ENCODE assay signal across 24 cellular contexts in genomic region chr9:11064853-11065252, GRCh38.
DNase-seq lines count a peak whose midpoint lies in the region; ATAC-seq and TF ChIP-seq lines count a peak whose summit lies in the region.
"Had no signal": no experiment of that assay in that cellular context is flagged by ENCODE, and none has a peak within 500 bp of the region (broad histone marks: within the 10 kb centered on the region; RNA-seq: fewer than 3 reads in every experiment).

No MANE protein-coding gene starts in this region.

- peak overlapping the region; percentile 68 for H3K4me3 ChIP-seq in LNCaP clone FGC (ENCODE audit: low read depth, low read length)
- no peak overlapping the region for H3K4me3 ChIP-seq in CD8-positive, alpha-beta T cell (ENCODE audit: low read depth, low read length)
- no peak overlapping the region for H3K4me3 ChIP-seq in MG63
- H3K4me3 ChIP-seq: smooth muscle cell, tibial artery had no signal

- H3K27ac Mint-ChIP-seq in CD8-positive, alpha-beta T cell, result no peak overlapping the region
- H3K27ac Mint-ChIP-seq: activated naive CD8-positive, alpha-beta T cell treated with anti-CD3 and anti-CD28 coated beads for 36 hours; activated T-helper 1 cell treated with anti-CD3 and anti-CD28 coated beads, Interleukin-12 subunit alpha, Interleukin-12 subunit beta, Interleukin-2, Interleukin-4 antibody, amounts not matched to agents 30 ng/mL and 10 ng/mL and 1 ng/mL, durations not matched to agents 14 hours and 24 hours and 36 hours had no signal

- H3K27ac ChIP-seq in CD8-positive, alpha-beta T cell (ENCODE audit: low read depth, low read length), result no peak overlapping the region
- H3K27ac ChIP-seq: neutrophil, tibial artery had no signal

- no peak for ATAC-seq in HG03457 (IDR thresholded peaks at IDR 0.05; ENCODE audit: unreplicated experiment)
- ATAC-seq in CD8-positive, alpha-beta T cell, result no peak
- no peak for ATAC-seq in Right ventricle myocardium inferior

- POLR2A ChIA-PET in CD8-positive, alpha-beta T cell (lab: Charles Lee), result no interaction called here

- no peak for TF ChIP-seq CTCF in LNCaP clone FGC (IDR thresholded peaks at IDR 0.05; ENCODE audit: control insufficient read depth, extremely low read depth, insufficient read depth)
- no peak for TF ChIP-seq CTCF in CD8-positive, alpha-beta T cell (IDR thresholded peaks at IDR 0.05)

- H3K36me3 Mint-ChIP-seq in CD8-positive, alpha-beta T cell, result no peaks in the 10 kb centered on the region
- H3K36me3 Mint-ChIP-seq: activated naive CD8-positive, alpha-beta T cell treated with anti-CD3 and anti-CD28 coated beads for 36 hours had no signal

- H3K4me1 Mint-ChIP-seq in CD8-positive, alpha-beta T cell (ENCODE audit: low read depth), result no peaks in the 10 kb centered on the region
- H3K4me1 Mint-ChIP-seq: activated naive CD8-positive, alpha-beta T cell treated with anti-CD3 and anti-CD28 coated beads for 36 hours had no signal

- H3K27me3 ChIP-seq in CD8-positive, alpha-beta T cell (ENCODE audit: insufficient read depth, low read length), result no peaks in the 10 kb centered on the region
- H3K27me3 ChIP-seq in MG63, result no peaks in the 10 kb centered on the region
- H3K27me3 ChIP-seq: neutrophil, tibial artery had no signal

- H3K4me1 ChIP-seq in CD8-positive, alpha-beta T cell (ENCODE audit: insufficient read depth, low read length), result no peaks in the 10 kb centered on the region
- H3K4me1 ChIP-seq: tibial artery had no signal

- H3K9me3 ChIP-seq in CD8-positive, alpha-beta T cell (ENCODE audit: low read length), result no peaks in the 10 kb centered on the region
- H3K9me3 ChIP-seq in MG63, result no peaks in the 10 kb centered on the region; the same call in 1 of the 2 replicates
- H3K9me3 ChIP-seq: neutrophil, tibial artery had no signal

- H3K4me3 Mint-ChIP-seq in CD8-positive, alpha-beta T cell, result no peak overlapping the region
- H3K4me3 Mint-ChIP-seq: activated naive CD8-positive, alpha-beta T cell treated with anti-CD3 and anti-CD28 coated beads for 36 hours; activated T-helper 1 cell treated with anti-CD3 and anti-CD28 coated beads, Interleukin-12 subunit alpha, Interleukin-12 subunit beta, Interleukin-2, Interleukin-4 antibody, amounts not matched to agents 30 ng/mL and 10 ng/mL and 1 ng/mL, durations not matched to agents 14 hours and 24 hours and 36 hours had no signal

- DNase-seq in DMS79 (lab: John Stamatoyannopoulos, UW) (peak; percentile 34), LNCaP clone FGC (ENCODE audit: low read depth) (peak; percentile 96), NCI-H510A treated with DMSO at 0.1 percent for 48 hours (lab: John Stamatoyannopoulos, UW) (peak; percentile 78), SW480 (ENCODE audit: low spot score) (peak; percentile 87), Right ventricle myocardium inferior (ENCODE audit: missing footprints) (no peak), MG63 (no peak)
- DNase-seq in CD8-positive, alpha-beta T cell, result no peak
- DNase-seq: activated CD4-positive, alpha-beta T cell treated with anti-CD3 and anti-CD28 coated beads for 1 hour; activated naive CD8-positive, alpha-beta T cell treated with anti-CD3 and anti-CD28 coated beads for 36 hours; cerebellar nuclear complex; foreskin melanocyte; kidney glomerular epithelial cell; mammary epithelial cell; MM.1S; NCI-H2081 treated with DMSO at 0.1 percent for 48 hours; NCI-H524 treated with DMSO at 0.1 percent for 48 hours; stimulated activated CD4-positive, alpha-beta T cell treated with anti-CD3 and anti-CD28 coated beads, Interleukin-2, amount 100 ng/mL, for 48 hours; stimulated activated naive CD4-positive, alpha-beta T cell treated with Interleukin-2 at 50 U/mL for 16 hours; T-helper 9 cell; tibial artery had no signal

- intact Hi-C loops in CD8-positive, alpha-beta T cell (cut with DNase I, micrococcal nuclease), result no loop called here
- intact Hi-C loops in Right ventricle myocardium inferior (cut with DNase I), result no loop called here

- H3K9me3 Mint-ChIP-seq in CD8-positive, alpha-beta T cell, result peaks cover 21% of the 10 kb centered on the region

- no peaks in the 10 kb centered on the region for H3K36me3 ChIP-seq in CD8-positive, alpha-beta T cell (ENCODE audit: insufficient read depth, low read length)
- no peaks in the 10 kb centered on the region for H3K36me3 ChIP-seq in MG63
- H3K36me3 ChIP-seq: neutrophil, tibial artery had no signal

- CTCF ChIA-PET in CD8-positive, alpha-beta T cell (lab: Charles Lee), result no interaction called here

- H3K27me3 Mint-ChIP-seq in CD8-positive, alpha-beta T cell (ENCODE audit: low read depth), result no peaks in the 10 kb centered on the region
- H3K27me3 Mint-ChIP-seq: activated naive CD8-positive, alpha-beta T cell treated with anti-CD3 and anti-CD28 coated beads for 36 hours had no signal

Comparison
In these comparisons a context has a peak if more than half of its experiments do, and no peak if none do; other contexts are left out.
1. DNase-seq: peak in DMS79 (single experiment), LNCaP clone FGC (single experiment), NCI-H510A treated with DMSO at 0.1 percent for 48 hours (single experiment) and SW480 (single experiment); none in CD8-positive, alpha-beta T cell (0 of 7), Right ventricle myocardium inferior (single experiment) and MG63 (single experiment).